1 cellular context compared by ENCODE assay signal in genomic region chr14:63046339-63047268, GRCh38.
TF ChIP-seq lines count a peak whose summit lies in the region.

No MANE protein-coding gene starts in this region.

TF ChIP-seq in GM12878, 131 proteins besides CTCF, POLR2A, EP300 and RAD21:
- TF ChIP-seq NR2F1 (conservative IDR thresholded peaks at IDR 0.05) (no peak), SPI1 (IDR thresholded peaks at IDR 0.05; ENCODE audit: borderline replicate concordance, insufficient read depth, low read depth, low read length) (0 out of 2 replicates have a peak, but pooled peaks have one; percentile 4), SREBF2 (IDR thresholded peaks at IDR 0.05; ENCODE audit: low read length) (no peak)
